ENCODE assay signal across 7 cellular contexts in genomic region chr16:85321856-85322271, GRCh38.
DNase-seq lines count a peak whose midpoint lies in the region; ATAC-seq and TF ChIP-seq lines count a peak whose summit lies in the region.

No MANE protein-coding gene starts in this region.

- CTCF ChIA-PET in Panc1 (lab: Charles Lee): interaction anchor here (0.5 to 1.9 kb wide), 5 partner anchors 9 to 476 kb away, joined by 4 to 8 read pairs (median 5); no protein-coding TSS in a partner anchor

- H3K27me3 ChIP-seq in Panc1 (ENCODE audit: control insufficient read depth, insufficient read depth, low read length) (no peaks in the 10 kb centered on the region), uterus (no peaks in the 10 kb centered on the region)

- no TSS peak for BruUV-seq in Panc1 (replicated peaks; lab: Mats Ljungman, UMichigan)

- H3K36me3 ChIP-seq in Panc1 (ENCODE audit: control insufficient read depth, insufficient read depth, low read length): no peaks in the 10 kb centered on the region
- H3K36me3 ChIP-seq in uterus: no peaks in the 10 kb centered on the region

- peak; percentile 86 for ATAC-seq in Panc1

- H3K4me3 ChIP-seq in Panc1 (ENCODE audit: low read depth in 2 of 2, low read length in 2 of 2) (peak overlapping the region in 1 of 2 experiments; percentile 15; a peak in 2 of 4 replicates), epithelial cell of proximal tubule (ENCODE audit: low read depth, low read length) (peak overlapping the region; percentile 24), uterus (no peak overlapping the region)

- TF ChIP-seq POLR2A in uterus (IDR thresholded peaks at IDR 0.05): no peak

- no peaks in the 10 kb centered on the region for H3K9me3 ChIP-seq in Panc1 (ENCODE audit: control insufficient read depth, insufficient read depth, low read depth, low read length)
- no peaks in the 10 kb centered on the region for H3K9me3 ChIP-seq in uterus

- TF ChIP-seq CTCF in Panc1 (IDR thresholded peaks at IDR 0.05) (no peak), epithelial cell of proximal tubule (conservative IDR thresholded peaks at IDR 0.05; ENCODE audit: low read depth, low read length) (no peak), uterus (IDR thresholded peaks at IDR 0.05) (peak in 2 of 4 experiments; percentile 15 to 27)

- intact Hi-C loops in Panc1 (cut with micrococcal nuclease; ENCODE audit: unreplicated experiment): no loop called here
- intact Hi-C loops in uterus (cut with DNase I; ENCODE audit: low total_unique reads): no loop called here

- H3K27ac ChIP-seq in Panc1 (ENCODE audit: low read length): peak overlapping the region; percentile 98
- peak overlapping the region; percentile 65 to 69 for H3K27ac ChIP-seq in uterus

- POLR2A ChIA-PET in Panc1 (lab: Charles Lee): interaction anchor here (0.6 kb wide), 1 partner anchor 36 kb away, joined by 7 read pairs; no protein-coding TSS in a partner anchor

- H3K4me1 ChIP-seq in Panc1 (ENCODE audit: control insufficient read depth, insufficient read depth, low read length): peaks cover 45% of the 10 kb centered on the region
- peaks cover 0 to 9% of the 10 kb centered on the region in 2 donors for H3K4me1 ChIP-seq in uterus

- no peak for DNase-seq in Panc1 (ENCODE audit: low read depth, low spot score)
- no peak for DNase-seq in epithelial cell of proximal tubule (ENCODE audit: low read depth)
- peak; percentile 97 for DNase-seq in mesenteric fat pad (ENCODE audit: low spot score)
- DNase-seq in uterus: peak; percentile 91 to 95
- no peak for DNase-seq in activated naive CD4-positive, alpha-beta T cell (lab: John Stamatoyannopoulos, UW)
- DNase-seq in NCI-H526 (lab: John Stamatoyannopoulos, UW): no peak
- DNase-seq in activated T-cell treated with anti-CD3 and anti-CD28 coated beads, Interleukin-2, amount 50 U/mL, for 48 hours: no peak

- in situ Hi-C loops in Panc1 (cut with HindIII; ENCODE audit: low pct_unique_long_range_greater_than_20kb, low sequenced_read_pairs): no loop called here

Comparison
In these comparisons a context has a peak if more than half of its experiments do, and no peak if none do; other contexts are left out.
1. DNase-seq: peak in mesenteric fat pad (single experiment) and uterus (2 of 2); none in Panc1 (single experiment), epithelial cell of proximal tubule (single experiment), activated naive CD4-positive, alpha-beta T cell (0 of 4), NCI-H526 (0 of 2) and activated T-cell treated with anti-CD3 and anti-CD28 coated beads, Interleukin-2, amount 50 U/mL, for 48 hours (0 of 2).